16 cellular contexts compared by ENCODE assay signal in the genomic region with DNA sequence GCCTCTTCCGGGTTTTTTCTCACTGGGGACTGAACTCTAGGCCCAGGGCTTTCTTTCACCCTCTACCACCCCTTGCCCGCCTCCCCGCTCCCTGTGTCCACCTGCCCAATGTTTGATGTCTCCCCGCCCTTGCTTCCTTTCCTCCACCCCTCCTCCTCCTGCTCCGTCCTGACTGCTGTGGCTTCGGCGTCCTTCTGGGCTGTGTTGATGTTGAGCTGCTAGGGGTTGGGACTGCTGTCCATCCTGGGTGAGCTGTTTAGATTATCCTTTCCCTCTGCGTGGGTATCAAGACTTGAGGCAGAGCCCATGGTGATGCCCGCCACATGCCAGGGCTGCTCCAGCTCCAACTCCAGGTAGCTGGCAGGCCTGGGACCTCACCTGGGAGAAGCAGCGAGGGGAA.
"Had no signal": no experiment of that assay in that cellular context is flagged by ENCODE, and none has a peak within 500 bp of the region (broad histone marks: within the 10 kb centered on the region; RNA-seq: fewer than 3 reads in every experiment).

No MANE protein-coding gene starts in this region.

- ATAC-seq: activated CD4-positive, CD25-positive, alpha-beta regulatory T cell treated with anti-CD3 and anti-CD28 coated beads, Interleukin-2, amount 50 U/mL, for 24 hours; activated CD8-positive, alpha-beta memory T cell treated with anti-CD3 and anti-CD28 coated beads, Interleukin-2, amount 10 ng/mL, durations not matched to agents 7 days and 5 days; right cardiac atrium had no signal

- H3K36me3 ChIP-seq: brain microvascular endothelial cell had no signal

- H3K4me3 ChIP-seq: skin epidermis, stomach, testis had no signal

- H3K9me3 ChIP-seq: stomach, testis had no signal

- H3K27ac Mint-ChIP-seq: activated CD8-positive, alpha-beta memory T cell treated with anti-CD3 and anti-CD28 coated beads, Interleukin-2, amount 10 ng/mL, durations not matched to agents 7 days and 5 days; activated naive CD8-positive, alpha-beta T cell had no signal

- H3K4me3 Mint-ChIP-seq: activated CD8-positive, alpha-beta memory T cell treated with anti-CD3 and anti-CD28 coated beads, Interleukin-2, amount 10 ng/mL, durations not matched to agents 7 days and 5 days; activated naive CD8-positive, alpha-beta T cell had no signal

- H3K27me3 ChIP-seq: brain microvascular endothelial cell, stomach, testis had no signal

- H3K4me1 ChIP-seq: testis had no signal

- DNase-seq: activated CD8-positive, alpha-beta memory T cell treated with anti-CD3 and anti-CD28 coated beads, Interleukin-2, amount 10 ng/mL, durations not matched to agents 7 days and 5 days; activated T-cell treated with anti-CD3 and anti-CD28 coated beads, Interleukin-2, amount 50 U/mL, for 1 hour; anterior cingulate cortex; brain microvascular endothelial cell; cerebellar nuclear complex; effector memory CD4-positive, alpha-beta T cell; foreskin melanocyte; kidney glomerular epithelial cell; right cardiac atrium; stimulated activated CD4-positive, alpha-beta T cell treated with anti-CD3 and anti-CD28 coated beads, Interleukin-4, amount 100 ng/mL, for 24 hours; stomach; testis had no signal

- H3K27me3 Mint-ChIP-seq: activated CD8-positive, alpha-beta memory T cell treated with anti-CD3 and anti-CD28 coated beads, Interleukin-2, amount 10 ng/mL, durations not matched to agents 7 days and 5 days; activated naive CD8-positive, alpha-beta T cell had no signal

- H3K27ac ChIP-seq: brain microvascular endothelial cell, epithelial cell of prostate, stomach, testis had no signal
